18 cellular contexts compared by ENCODE assay signal in the genomic region with DNA sequence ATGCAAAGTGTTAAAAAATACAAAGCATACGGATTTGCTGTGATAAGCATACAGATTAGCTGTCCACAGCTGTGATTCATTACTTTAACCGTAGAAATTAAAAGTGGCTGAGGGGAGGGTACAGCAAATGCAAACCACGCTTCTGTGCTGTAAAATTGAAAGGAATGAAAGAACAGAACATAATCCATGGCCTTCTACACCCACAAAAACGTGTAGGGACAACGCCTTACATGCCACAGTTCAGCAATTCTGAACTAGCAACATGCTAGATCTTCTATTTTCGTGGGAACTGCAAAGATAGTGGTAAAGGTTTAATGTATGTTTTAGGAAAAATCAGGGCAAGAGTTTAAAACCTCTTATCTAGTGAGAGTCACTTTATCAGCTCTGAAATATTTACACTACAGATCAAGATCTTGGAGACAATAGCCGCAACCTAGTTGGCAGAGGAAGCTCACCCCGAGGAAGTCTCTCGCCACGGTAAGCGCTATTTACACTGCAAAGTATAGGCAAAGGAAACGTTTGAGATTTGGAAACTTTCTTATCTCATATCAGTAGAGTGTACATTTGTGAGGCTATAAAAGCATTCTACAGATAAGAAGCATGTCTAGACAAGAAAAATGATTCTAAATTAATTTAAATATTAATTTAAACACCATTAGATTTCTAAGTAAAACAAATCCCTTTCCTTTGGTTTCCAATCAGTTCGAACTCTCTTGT.
DNase-seq lines count a peak whose midpoint lies in the region; ATAC-seq, FAIRE-seq and TF ChIP-seq lines count a peak whose summit lies in the region.
"Had no signal": no experiment of that assay in that cellular context is flagged by ENCODE, and none has a peak within 500 bp of the region (broad histone marks: within the 10 kb centered on the region; RNA-seq: fewer than 3 reads in every experiment).

No MANE protein-coding gene starts in this region.

- H3K4ac ChIP-seq in IMR-90 (ENCODE audit: low read depth, low read length), result peak overlapping the region; percentile 41; the same call in 1 of the 2 replicates

- H3K4me3 ChIP-seq in A549 (no peak overlapping the region), IMR-90 (ENCODE audit: insufficient read depth, low read depth, low read length) (no peak overlapping the region), keratinocyte (ENCODE audit: control insufficient read depth in 2 of 3, extremely low read depth in 1 of 3, insufficient read depth in 2 of 3, low read depth in 1 of 3, low read length in 3 of 3) (peak overlapping the region; percentile 3 to 68 (median 43))
- H3K4me3 ChIP-seq: SJSA1 had no signal

- DNase-seq in A549 (ENCODE audit: low read depth in 1 of 2, low spot score in 1 of 2), result peak in 1 of 2 experiments; percentile 61
- DNase-seq in IMR-90, result no peak
- peak; percentile 57 for DNase-seq in amniotic epithelial cell (ENCODE audit: low read depth)
- DNase-seq in keratinocyte (ENCODE audit: low read depth, low spot score), result peak; percentile 40
- no peak for DNase-seq in kidney glomerular epithelial cell (lab: John Stamatoyannopoulos, UW)
- no peak for DNase-seq in DMS79 (lab: John Stamatoyannopoulos, UW)
- no peak for DNase-seq in NCI-H2227 (lab: John Stamatoyannopoulos, UW; ENCODE audit: unreplicated experiment)
- DNase-seq: activated CD4-positive, alpha-beta memory T cell treated with anti-CD3 and anti-CD28 coated beads, Interleukin-2, amount 10 ng/mL, durations not matched to agents 7 days and 5 days; activated naive CD8-positive, alpha-beta T cell treated with anti-CD3 and anti-CD28 coated beads, Interleukin-2, amount 10 ng/mL, durations not matched to agents 7 days and 5 days; AML-193; Karpas-422; natural killer cell; NCI-H446; stimulated activated CD4-positive, alpha-beta T cell treated with anti-CD3 and anti-CD28 coated beads, Interleukin-15, amount 100 ng/mL, for 24 hours; stimulated activated naive CD4-positive, alpha-beta T cell treated with Interleukin-2 at 50 U/mL for 16 hours had no signal

- no peak for TF ChIP-seq EP300 in A549 (IDR thresholded peaks at IDR 0.05)

- no peak overlapping the region for H2BK15ac ChIP-seq in IMR-90 (ENCODE audit: low read depth, low read length)

- H2AK5ac ChIP-seq in IMR-90 (ENCODE audit: low read depth, low read length), result no peak overlapping the region

- dilution Hi-C loops in IMR-90 (cut with HindIII; ENCODE audit: low sequenced_read_pairs, unreplicated experiment), result no loop called here
- dilution Hi-C loops in keratinocyte (cut with MboI; ENCODE audit: extremely low pct_ligation_motif_present, low sequenced_read_pairs), result no loop called here

- no peak overlapping the region for H3K56ac ChIP-seq in IMR-90 (ENCODE audit: extremely low read depth, insufficient read depth, low read length)

- peaks cover 78% of the 10 kb centered on the region for H3K4me1 ChIP-seq in A549
- peaks cover 3% of the 10 kb centered on the region; the same call in 1 of the 2 replicates for H3K4me1 ChIP-seq in IMR-90 (ENCODE audit: control insufficient read depth, insufficient read depth, low read length)
- peaks cover 44% of the 10 kb centered on the region for H3K4me1 ChIP-seq in keratinocyte (ENCODE audit: control insufficient read depth, extremely low read depth, insufficient read depth, low read length)

- H4K20me1 ChIP-seq in IMR-90 (ENCODE audit: insufficient read depth, low read length) (peaks cover 10% of the 10 kb centered on the region; the same call in 1 of the 2 replicates), keratinocyte (ENCODE audit: control insufficient read depth, extremely low read depth, insufficient read depth, low read length) (no peaks in the 10 kb centered on the region)

- TF ChIP-seq POLR2A in A549 (IDR thresholded peaks at IDR 0.05; ENCODE audit: low read length) (no peak), IMR-90 (IDR thresholded peaks at IDR 0.05; ENCODE audit: low read depth, low read length) (no peak)

- POLR2A ChIA-PET in A549 (lab: Yijun Ruan, JAX) (interaction anchor here (1.0 kb wide), 1 partner anchor 202 kb away, joined by 4 read pairs; the partner anchor contains the start of gene SKIDA1), IMR-90 (lab: Charles Lee; ENCODE audit: unreplicated experiment) (no interaction called here)

- TF ChIP-seq RAD21 in A549 (conservative IDR thresholded peaks at IDR 0.05 in 1 of 2, IDR thresholded peaks at IDR 0.05 in 1 of 2) (no peak), IMR-90 (IDR thresholded peaks at IDR 0.05; ENCODE audit: low read length) (no peak)

- no peak overlapping the region for H2BK5ac ChIP-seq in IMR-90 (ENCODE audit: low read depth, low read length, poor library complexity, severe bottlenecking)

- CTCF ChIA-PET in A549 (lab: Yijun Ruan, JAX) (interaction anchor here (0.5 to 8.7 kb wide), 2 partner anchors 138 to 232 kb away, joined by 4 to 63 read pairs; no protein-coding TSS in a partner anchor), IMR-90 (lab: Yijun Ruan, JAX) (interaction anchor here (0.5 to 0.6 kb wide), 2 partner anchors 204 to 592 kb away, joined by 4 to 6 read pairs; no protein-coding TSS in a partner anchor)

- BruUV-seq in IMR-90 (replicated peaks; lab: Mats Ljungman, UMichigan), result no TSS peak

- FAIRE-seq in A549 (lab: Jason Lieb, UNC), result no peak
- peak; percentile 99 for FAIRE-seq in keratinocyte (lab: Jason Lieb, UNC)
- FAIRE-seq: endometrium had no signal

- H3K9me1 ChIP-seq in IMR-90 (ENCODE audit: insufficient read depth, low read length), result peaks cover 4% of the 10 kb centered on the region
- no peaks in the 10 kb centered on the region for H3K9me1 ChIP-seq in keratinocyte (ENCODE audit: control insufficient read depth, extremely low read depth, insufficient read depth, low read length)

- H2BK120ac ChIP-seq in IMR-90 (ENCODE audit: low read depth, low read length), result no peak overlapping the region

- H3K9me3 ChIP-seq in A549, result no peaks in the 10 kb centered on the region
- no peaks in the 10 kb centered on the region for H3K9me3 ChIP-seq in IMR-90 (ENCODE audit: control insufficient read depth, insufficient read depth, low read length)
- no peaks in the 10 kb centered on the region for H3K9me3 ChIP-seq in keratinocyte (ENCODE audit: control insufficient read depth, low read depth, low read length)
- H3K9me3 ChIP-seq: SJSA1 had no signal

- 13% methylated on average over 13 of the region's 13 CpGs for WGBS in A549 (ENCODE audit: missing lambda C conversion rate)
- WGBS in IMR-90 (ENCODE audit: extremely low coverage in 2 of 2, insufficient read length in 1 of 2), 2 experiments, result 40% methylated on average over 1 of the region's 13 CpGs; no CpG with 5 or more reads in 1 of the 2 experiments

- no peak overlapping the region for H3K18ac ChIP-seq in IMR-90 (ENCODE audit: low read depth, low read length)

- H2AFZ ChIP-seq in IMR-90 (replicated peaks; ENCODE audit: low read length, poor library complexity) (no peak overlapping the region), keratinocyte (ENCODE audit: control insufficient read depth, low read length) (no peak overlapping the region)

- no peaks in the 10 kb centered on the region for H3K79me2 ChIP-seq in keratinocyte (ENCODE audit: control insufficient read depth, insufficient read depth, low read length)

- H3K9ac ChIP-seq in IMR-90 (ENCODE audit: low read depth, low read length), result no peak overlapping the region
- H3K9ac ChIP-seq in keratinocyte (ENCODE audit: control insufficient read depth, extremely low read depth, insufficient read depth, low read length), result peak overlapping the region; percentile 24

- TF ChIP-seq CTCF in A549 (IDR thresholded peaks at IDR 0.05) (no peak), IMR-90 (conservative IDR thresholded peaks at IDR 0.05; ENCODE audit: low read depth, low read length) (no peak), keratinocyte (optimal IDR thresholded peaks at IDR 0.05 in 1 of 3, IDR thresholded peaks at IDR 0.05 in 1 of 3, conservative IDR thresholded peaks at IDR 0.05 in 1 of 3; ENCODE audit: extremely low read depth in 1 of 3, insufficient read depth in 2 of 3, low read length in 3 of 3) (no peak)

- H3K36me3 ChIP-seq in IMR-90 (ENCODE audit: control insufficient read depth, insufficient read depth, low read length) (peaks cover 5% of the 10 kb centered on the region; the same call in 1 of the 2 replicates), keratinocyte (ENCODE audit: control insufficient read depth in 2 of 2, extremely low read depth in 1 of 2, insufficient read depth in 2 of 2, low read length in 2 of 2) (peaks cover 0 to 4% of the 10 kb centered on the region in 2 experiments)

- peaks cover 3 to 36% of the 10 kb centered on the region in 2 experiments; a peak in 3 of 4 replicates for H3K79me1 ChIP-seq in IMR-90 (ENCODE audit: low read depth in 1 of 2, low read length in 2 of 2)

- H2AK9ac ChIP-seq in IMR-90 (replicated peaks; ENCODE audit: low read depth, low read length, poor library complexity), result no peak overlapping the region

- H3K23ac ChIP-seq in IMR-90 (ENCODE audit: low read depth, low read length), result peak overlapping the region; percentile 68; the same call in 1 of the 2 replicates

- H3K14ac ChIP-seq in IMR-90 (replicated peaks; ENCODE audit: low read depth, low read length), result no peak overlapping the region

- no peak overlapping the region for H4K5ac ChIP-seq in IMR-90 (ENCODE audit: low read depth, low read length)

- peak overlapping the region; percentile 16 to 42; a peak in 2 of 6 replicates for H3K27ac ChIP-seq in A549
- no peak overlapping the region for H3K27ac ChIP-seq in IMR-90 (ENCODE audit: insufficient read depth, low read length)
- H3K27ac ChIP-seq in keratinocyte (ENCODE audit: control insufficient read depth, insufficient read depth, low read length), result peak overlapping the region; percentile 73
- H3K27ac ChIP-seq: SJSA1 had no signal

- H4K8ac ChIP-seq in IMR-90 (ENCODE audit: low read depth in 2 of 2, low read length in 2 of 2), result no peak overlapping the region

- H2BK20ac ChIP-seq in IMR-90 (ENCODE audit: low read depth, low read length), result no peak overlapping the region

- H3K4me2 ChIP-seq in A549 (peak overlapping the region; percentile 68), IMR-90 (ENCODE audit: low read depth, low read length) (no peak overlapping the region), keratinocyte (ENCODE audit: control insufficient read depth, extremely low read depth, insufficient read depth, low read depth, low read length) (peak overlapping the region; percentile 94)

- intact Hi-C loops in IMR-90 (cut with micrococcal nuclease), result no loop called here

- no peaks in the 10 kb centered on the region for H3K27me3 ChIP-seq in IMR-90 (ENCODE audit: control insufficient read depth, insufficient read depth, low read length)
- H3K27me3 ChIP-seq in keratinocyte (ENCODE audit: control insufficient read depth, extremely low read depth, insufficient read depth, low read length), result no peaks in the 10 kb centered on the region
- H3K27me3 ChIP-seq: SJSA1 had no signal

- ATAC-seq in A549, result peak in 1 of 2 experiments; percentile 72; a peak in 3 of 6 replicates
- no peak for ATAC-seq in IMR-90 (ENCODE audit: low read depth)
- no peak for ATAC-seq in GM18873 (IDR thresholded peaks at IDR 0.05; ENCODE audit: low FRiP score, unreplicated experiment)

- H4K91ac ChIP-seq in IMR-90 (ENCODE audit: insufficient read depth, low read depth, low read length), result no peak overlapping the region

- in situ Hi-C loops in IMR-90 (cut with MboI; ENCODE audit: low sequenced_read_pairs), result loop anchor here (5.0 to 25.0 kb wide), 2 partner anchors 230 to 640 kb away; no protein-coding TSS in a partner anchor

TF ChIP-seq in IMR-90, 13 proteins besides CTCF, POLR2A, EP300 and RAD21 (continues in another document):
- no peak for TF ChIP-seq CEBPB (IDR thresholded peaks at IDR 0.05; ENCODE audit: low read depth, low read length)

Comparison
In these comparisons a context has a peak if more than half of its experiments do, and no peak if none do; other contexts are left out.
1. DNase-seq: peak in amniotic epithelial cell (single experiment) and keratinocyte (single experiment); none in IMR-90 (single experiment), kidney glomerular epithelial cell (single experiment), DMS79 (single experiment) and NCI-H2227 (single experiment).
2. H3K4me3 ChIP-seq: peak in keratinocyte (3 of 3); none in A549 (single experiment) and IMR-90 (single experiment).